20 cellular contexts compared by ENCODE assay signal in genomic region chrX:153919281-153919680, GRCh38. TPM values are rescaled to one million over a fixed set of nuclear protein-coding genes. Genes with fewer than 3 reads are reported as not detected.
DNase-seq lines count a peak whose midpoint lies in the region; ATAC-seq and TF ChIP-seq lines count a peak whose summit lies in the region.
"Had no signal": no experiment of that assay in that cellular context is flagged by ENCODE, and none has a peak within 500 bp of the region (broad histone marks: within the 10 kb centered on the region; RNA-seq: fewer than 3 reads in every experiment).

No MANE protein-coding gene starts in this region.

- H3K23ac ChIP-seq in IMR-90 (ENCODE audit: low read depth, low read length): no peak overlapping the region

- H3K4me3 Mint-ChIP-seq in CD14-positive monocyte: no peak overlapping the region
- no peak overlapping the region for H3K4me3 Mint-ChIP-seq in neural progenitor cell

- H3K4me2 ChIP-seq in IMR-90 (ENCODE audit: low read depth, low read length): no peak overlapping the region
- H3K4me2 ChIP-seq in neural progenitor cell: no peak overlapping the region

- POLR2A ChIA-PET in IMR-90 (lab: Charles Lee; ENCODE audit: unreplicated experiment): no interaction called here

- H3K4me3 ChIP-seq in IMR-90 (ENCODE audit: insufficient read depth, low read depth, low read length) (no peak overlapping the region), left lung (no peak overlapping the region), neural progenitor cell (no peak overlapping the region)
- H3K4me3 ChIP-seq: GM23248, HAP-1 had no signal

- H2BK15ac ChIP-seq in IMR-90 (ENCODE audit: low read depth, low read length): no peak overlapping the region

- no peak overlapping the region for H4K5ac ChIP-seq in IMR-90 (ENCODE audit: low read depth, low read length)

- no peak overlapping the region for H4K8ac ChIP-seq in IMR-90 (ENCODE audit: low read depth in 2 of 2, low read length in 2 of 2)

- no peak for ATAC-seq in IMR-90 (ENCODE audit: low read depth)
- ATAC-seq in left lung: no peak
- no peak for ATAC-seq in GM21381 (IDR thresholded peaks at IDR 0.05; ENCODE audit: unreplicated experiment)
- ATAC-seq: HepG2 had no signal

- peak overlapping the region; percentile 23 for H2AFZ ChIP-seq in IMR-90 (replicated peaks; ENCODE audit: low read length, poor library complexity)
- H2AFZ ChIP-seq in neural progenitor cell (replicated peaks): no peak overlapping the region
- H2AFZ ChIP-seq: GM23248 had no signal

- H2BK20ac ChIP-seq in IMR-90 (ENCODE audit: low read depth, low read length): no peak overlapping the region

- H2BK5ac ChIP-seq in IMR-90 (ENCODE audit: low read depth, low read length, poor library complexity, severe bottlenecking): no peak overlapping the region

- H2BK120ac ChIP-seq in IMR-90 (ENCODE audit: low read depth, low read length): no peak overlapping the region

- WGBS in IMR-90 (ENCODE audit: extremely low coverage in 2 of 2, insufficient read length in 1 of 2), 2 experiments: 82% methylated on average over 8 of the region's 13 CpGs; no CpG with 5 or more reads in 1 of the 2 experiments

- DNase-seq in CD14-positive monocyte (ENCODE audit: low spot score) (peak; percentile 40), IMR-90 (no peak), left lung (peak; percentile 29 to 38), neural progenitor cell (ENCODE audit: low spot score) (no peak), activated gamma-delta T cell treated with Interleukin-2 at 50 U/mL for 16 hours (no peak)
- DNase-seq in stimulated activated CD4-positive, alpha-beta T cell treated with anti-CD3 and anti-CD28 coated beads, Interleukin-4, amount 100 ng/mL, for 4 hours: no peak
- DNase-seq: ACHN; AML-193; Calu3; CD4-positive, alpha-beta memory T cell; DMS53; DND-41; EL; GM23248 had no signal

- H3K4me1 ChIP-seq in IMR-90 (ENCODE audit: control insufficient read depth, insufficient read depth, low read length): no peaks in the 10 kb centered on the region; the same call in 1 of the 2 replicates
- H3K4me1 ChIP-seq in left lung: peaks cover 4 to 31% of the 10 kb centered on the region in 2 donors
- no peaks in the 10 kb centered on the region for H3K4me1 ChIP-seq in neural progenitor cell

- no peaks in the 10 kb centered on the region for H4K20me1 ChIP-seq in IMR-90 (ENCODE audit: insufficient read depth, low read length)
- H4K20me1 ChIP-seq in neural progenitor cell (ENCODE audit: low read depth): no peaks in the 10 kb centered on the region

- peaks cover 17% of the 10 kb centered on the region; the same call in 1 of the 2 replicates for H3K27me3 ChIP-seq in IMR-90 (ENCODE audit: control insufficient read depth, insufficient read depth, low read length)
- no peaks in the 10 kb centered on the region for H3K27me3 ChIP-seq in left lung
- H3K27me3 ChIP-seq in neural progenitor cell: no peaks in the 10 kb centered on the region

- peaks cover 0 to 3% (median 0%) of the 10 kb centered on the region in 7 donors for H3K9me3 Mint-ChIP-seq in CD14-positive monocyte
- H3K9me3 Mint-ChIP-seq in neural progenitor cell: peaks cover 27% of the 10 kb centered on the region
- H3K9me3 Mint-ChIP-seq: CD4-positive, alpha-beta memory T cell had no signal

- H3K9me3 ChIP-seq in IMR-90 (ENCODE audit: control insufficient read depth, insufficient read depth, low read length) (no peaks in the 10 kb centered on the region), left lung (no peaks in the 10 kb centered on the region), neural progenitor cell (ENCODE audit: low read depth) (no peaks in the 10 kb centered on the region)
- H3K9me3 ChIP-seq: HAP-1 had no signal

- in situ Hi-C loops in IMR-90 (cut with MboI; ENCODE audit: low sequenced_read_pairs): loop anchor here (5.0 to 25.0 kb wide), 2 partner anchors 122 to 957 kb away; no protein-coding TSS in a partner anchor

- TF ChIP-seq CTCF in CD14-positive monocyte (IDR thresholded peaks at IDR 0.05) (no peak), IMR-90 (conservative IDR thresholded peaks at IDR 0.05; ENCODE audit: low read depth, low read length) (no peak), left lung (IDR thresholded peaks at IDR 0.05) (no peak), neural progenitor cell (IDR thresholded peaks at IDR 0.05) (no peak)

- H3K4ac ChIP-seq in IMR-90 (ENCODE audit: low read depth, low read length): no peak overlapping the region

- CTCF ChIA-PET in IMR-90 (lab: Yijun Ruan, JAX): no interaction called here

- H3K14ac ChIP-seq in IMR-90 (replicated peaks; ENCODE audit: low read depth, low read length): no peak overlapping the region

- no peak overlapping the region for H4K91ac ChIP-seq in IMR-90 (ENCODE audit: insufficient read depth, low read depth, low read length)

- H3K4me1 Mint-ChIP-seq in CD14-positive monocyte (peaks cover 23% of the 10 kb centered on the region), neural progenitor cell (peaks cover 12% of the 10 kb centered on the region)

- no peaks in the 10 kb centered on the region for H3K79me1 ChIP-seq in IMR-90 (ENCODE audit: low read depth in 1 of 2, low read length in 2 of 2)

- BruUV-seq in IMR-90 (replicated peaks; lab: Mats Ljungman, UMichigan): no TSS peak

- H3K36me3 ChIP-seq in IMR-90 (ENCODE audit: control insufficient read depth, insufficient read depth, low read length): no peaks in the 10 kb centered on the region
- peaks cover 0 to 50% of the 10 kb centered on the region in 2 donors for H3K36me3 ChIP-seq in left lung
- no peaks in the 10 kb centered on the region for H3K36me3 ChIP-seq in neural progenitor cell
- H3K36me3 ChIP-seq: HAP-1 had no signal

- H3K27ac ChIP-seq in IMR-90 (ENCODE audit: insufficient read depth, low read length) (no peak overlapping the region), left lung (no peak overlapping the region), neural progenitor cell (no peak overlapping the region)
- H3K27ac ChIP-seq: C4-2B, GM23248 had no signal

- H3K9ac ChIP-seq in IMR-90 (ENCODE audit: low read depth, low read length) (no peak overlapping the region), neural progenitor cell (no peak overlapping the region)
- H3K9ac ChIP-seq: GM23248 had no signal

- no peaks in the 10 kb centered on the region for H3K79me2 ChIP-seq in neural progenitor cell (ENCODE audit: low read depth)

- H2AK9ac ChIP-seq in IMR-90 (replicated peaks; ENCODE audit: low read depth, low read length, poor library complexity): no peak overlapping the region

- no peak overlapping the region for H2AK5ac ChIP-seq in IMR-90 (ENCODE audit: low read depth, low read length)

- H3K27ac Mint-ChIP-seq in CD14-positive monocyte (peak overlapping the region in 3 of 7 donors; percentile 10 to 44 (median 23)), neural progenitor cell (peak overlapping the region; percentile 57)

- no peaks in the 10 kb centered on the region for H3K9me1 ChIP-seq in IMR-90 (ENCODE audit: insufficient read depth, low read length)

- H3K56ac ChIP-seq in IMR-90 (ENCODE audit: extremely low read depth, insufficient read depth, low read length): no peak overlapping the region

- no peak overlapping the region for H3K18ac ChIP-seq in IMR-90 (ENCODE audit: low read depth, low read length)

- H3K27me3 Mint-ChIP-seq in CD14-positive monocyte (ENCODE audit: low read depth in 3 of 3) (peaks cover 0 to 64% (median 0%) of the 10 kb centered on the region in 3 donors), neural progenitor cell (ENCODE audit: insufficient read depth, low read depth) (no peaks in the 10 kb centered on the region)
- H3K27me3 Mint-ChIP-seq: CD4-positive, alpha-beta memory T cell had no signal

- peaks cover 39 to 67% of the 10 kb centered on the region in 2 donors for H3K36me3 Mint-ChIP-seq in CD14-positive monocyte
- no peaks in the 10 kb centered on the region for H3K36me3 Mint-ChIP-seq in neural progenitor cell

- intact Hi-C loops in CD14-positive monocyte (cut with micrococcal nuclease) (loop anchor here in 1 of 2 donors (5.0 kb wide), 1 partner anchor 33 kb away; no protein-coding TSS in a partner anchor), IMR-90 (cut with micrococcal nuclease) (no loop called here), left lung (cut with DNase I) (no loop called here)

- TF ChIP-seq RAD21 in IMR-90 (IDR thresholded peaks at IDR 0.05; ENCODE audit: low read length): no peak

- dilution Hi-C loops in IMR-90 (cut with HindIII; ENCODE audit: low sequenced_read_pairs, unreplicated experiment): no loop called here

- H3F3A ChIP-seq in neural progenitor cell (ENCODE audit: low read depth): no peaks in the 10 kb centered on the region

- TF ChIP-seq POLR2A in IMR-90 (IDR thresholded peaks at IDR 0.05; ENCODE audit: low read depth, low read length): no peak

RNA-seq across cellular contexts. Expression of gene ARHGAP4, which starts 6.8 kb away (rescaled TPM):
- polyA plus RNA-seq in CD14-positive monocyte (10 to 100 TPM; 51.5 to 64.4 TPM), IMR-90 (2012; rRNA removed) (0.72 and 0.79 TPM in 2 replicates)
- total RNA-seq in IMR-90 (2012; rRNA removed) (0.18 and 0.28 TPM in 2 replicates), left lung (10 to 100 TPM; 35.6 to 96.2 TPM), neural progenitor cell (ENCODE audit: low replicate concordance) (5.1 and 17.9 TPM in 2 replicates)
- polyA plus RNA-seq in IMR-90 (2012; cell fraction: cytosol; rRNA removed): 0.11 and 0.22 TPM in 2 replicates
- 3.0 and 7.9 TPM in 2 replicates for polyA plus RNA-seq in IMR-90 (2012; cell fraction: nucleus; rRNA removed; ENCODE audit: low replicate concordance)

RNA-seq across cellular contexts. Expression of gene AVPR2, which starts 14.8 kb away (rescaled TPM):
- polyA plus RNA-seq in CD14-positive monocyte (under 1 TPM in 1 of 2 donors, not detected in 1; 0.14 TPM), IMR-90 (2012; rRNA removed) (not detected in 2 replicates)
- total RNA-seq in IMR-90 (2012; rRNA removed) (not detected in 2 replicates), left lung (1 to 10 TPM in 1 of 2 donors, under 1 TPM in 1; 0.87 to 1.3 TPM), neural progenitor cell (ENCODE audit: low replicate concordance) (not detected in 2 replicates)
- polyA plus RNA-seq in IMR-90 (2012; cell fraction: cytosol; rRNA removed): not detected in 2 replicates
- polyA plus RNA-seq in IMR-90 (2012; cell fraction: nucleus; rRNA removed; ENCODE audit: low replicate concordance): not detected in 2 replicates
- total RNA-seq: Calu3; CD4-positive, alpha-beta memory T cell; G401; GM23248; HepG2 had no signal
- polyA plus RNA-seq: BJ, GM23248, HepG2 had no signal

RNA-seq across cellular contexts. Expression of gene NAA10, which starts 15.6 kb away (rescaled TPM):
- polyA plus RNA-seq in CD14-positive monocyte: 10 to 100 TPM; 46.7 to 47.9 TPM
- total RNA-seq in IMR-90 (2012; rRNA removed): 98.6 and 118 TPM in 2 replicates
- 150 and 172 TPM in 2 replicates for polyA plus RNA-seq in IMR-90 (2012; rRNA removed)
- polyA plus RNA-seq in IMR-90 (2012; cell fraction: cytosol; rRNA removed): 86.7 and 192 TPM in 2 replicates
- polyA plus RNA-seq in IMR-90 (2012; cell fraction: nucleus; rRNA removed; ENCODE audit: low replicate concordance): 176 and 320 TPM in 2 replicates
- total RNA-seq in left lung: 100 to 1,000 TPM in 1 of 2 donors, 10 to 100 TPM in 1; 87.5 to 105 TPM
- 55.5 and 113 TPM in 2 replicates for total RNA-seq in neural progenitor cell (ENCODE audit: low replicate concordance)

RNA-seq across cellular contexts. Expression of gene RENBP, which starts 25.2 kb away (rescaled TPM):
- polyA plus RNA-seq in CD14-positive monocyte (1 to 10 TPM; 2.7 to 3.8 TPM), IMR-90 (2012; rRNA removed) (0.10 and 0.15 TPM in 2 replicates)
- total RNA-seq in IMR-90 (2012; rRNA removed) (0.18 TPM in 1 of 2 replicates, not detected in the other), left lung (10 to 100 TPM; 44.7 to 62.1 TPM), neural progenitor cell (ENCODE audit: low replicate concordance) (5.4 and 9.3 TPM in 2 replicates)
- polyA plus RNA-seq in IMR-90 (2012; cell fraction: cytosol; rRNA removed): 0.13 TPM in 1 of 2 replicates, not detected in the other
- 0.35 and 0.52 TPM in 2 replicates for polyA plus RNA-seq in IMR-90 (2012; cell fraction: nucleus; rRNA removed; ENCODE audit: low replicate concordance)
- polyA plus RNA-seq: GM23248 had no signal

RNA-seq across cellular contexts. Expression of gene L1CAM, which starts 33.3 kb away (rescaled TPM):
- not detected for polyA plus RNA-seq in CD14-positive monocyte
- total RNA-seq in IMR-90 (2012; rRNA removed): 0.36 and 0.56 TPM in 2 replicates
- polyA plus RNA-seq in IMR-90 (2012; rRNA removed): 1.9 and 2.2 TPM in 2 replicates
- 0.80 and 1.8 TPM in 2 replicates for polyA plus RNA-seq in IMR-90 (2012; cell fraction: cytosol; rRNA removed)
- 1.3 and 2.2 TPM in 2 replicates for polyA plus RNA-seq in IMR-90 (2012; cell fraction: nucleus; rRNA removed; ENCODE audit: low replicate concordance)
- total RNA-seq in left lung: under 1 TPM; 0.55 to 0.86 TPM
- 0.49 and 1.7 TPM in 2 replicates for total RNA-seq in neural progenitor cell (ENCODE audit: low replicate concordance)

Comparison
In these comparisons a context has a peak if more than half of its experiments do, and no peak if none do; other contexts are left out.
1. DNase-seq: peak in CD14-positive monocyte (single experiment) and left lung (2 of 2); none in IMR-90 (single experiment), neural progenitor cell (single experiment), stimulated activated CD4-positive, alpha-beta T cell treated with anti-CD3 and anti-CD28 coated beads, Interleukin-4, amount 100 ng/mL, for 4 hours (0 of 2) and activated gamma-delta T cell treated with Interleukin-2 at 50 U/mL for 16 hours (single experiment).